ENCODE assay signal across 19 cellular contexts in the genomic region with DNA sequence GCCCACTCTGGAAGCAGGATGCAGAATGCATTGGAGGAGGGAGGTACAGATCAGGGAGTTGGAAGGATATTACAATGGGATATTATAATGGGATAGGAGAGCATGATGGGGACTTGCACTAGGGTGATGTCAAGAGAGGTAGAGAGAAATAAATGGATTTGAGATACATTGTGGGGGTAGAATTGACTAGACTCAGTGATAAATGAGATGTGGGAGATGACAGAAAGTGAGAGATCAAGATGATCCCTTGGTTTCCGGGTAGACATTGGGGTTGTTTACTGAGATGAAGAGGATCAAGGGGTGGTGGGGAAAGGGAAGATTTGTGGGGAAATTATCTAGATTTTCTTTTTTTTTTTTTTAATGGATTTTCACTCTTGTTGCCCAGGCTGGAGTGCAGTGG. TPM values are rescaled to one million over a fixed set of nuclear protein-coding genes. Genes with fewer than 3 reads are reported as not detected.
DNase-seq lines count a peak whose midpoint lies in the region; ATAC-seq and TF ChIP-seq lines count a peak whose summit lies in the region.
"Had no signal": no experiment of that assay in that cellular context is flagged by ENCODE, and none has a peak within 500 bp of the region (broad histone marks: within the 10 kb centered on the region; RNA-seq: fewer than 3 reads in every experiment).

No MANE protein-coding gene starts in this region.

- no peaks in the 10 kb centered on the region for H3K9me3 Mint-ChIP-seq in activated CD4-positive, alpha-beta T cell treated with anti-CD3 and anti-CD28 coated beads, Interleukin-2, amount 10 ng/mL, durations not matched to agents 24 days and 14 days
- H3K9me3 Mint-ChIP-seq in T-cell = peaks cover 4 to 8% (median 8%) of the 10 kb centered on the region in 3 donors
- H3K9me3 Mint-ChIP-seq in effector memory CD8-positive, alpha-beta T cell = peaks cover 0 to 7% of the 10 kb centered on the region in 2 donors

- peaks cover 9% of the 10 kb centered on the region; the same call in 1 of the 2 replicates for H3K9me3 ChIP-seq in DOHH2 (ENCODE audit: control insufficient read depth, insufficient read depth, low read length)
- H3K9me3 ChIP-seq: colonic mucosa, left lung had no signal

- H3K36me3 Mint-ChIP-seq in activated CD4-positive, alpha-beta T cell treated with anti-CD3 and anti-CD28 coated beads, Interleukin-2, amount 10 ng/mL, durations not matched to agents 24 days and 14 days (ENCODE audit: low read depth) = peaks cover 1% of the 10 kb centered on the region
- peaks cover 8% of the 10 kb centered on the region for H3K36me3 Mint-ChIP-seq in T-cell
- no peaks in the 10 kb centered on the region for H3K36me3 Mint-ChIP-seq in effector memory CD8-positive, alpha-beta T cell (ENCODE audit: insufficient read depth)

- CTCF ChIA-PET in T-cell (lab: Charles Lee) = no interaction called here

- H3K4me3 Mint-ChIP-seq in activated CD4-positive, alpha-beta T cell treated with anti-CD3 and anti-CD28 coated beads, Interleukin-2, amount 10 ng/mL, durations not matched to agents 24 days and 14 days = peak overlapping the region; percentile 81
- peak overlapping the region; percentile 73 to 79 (median 75) for H3K4me3 Mint-ChIP-seq in T-cell
- peak overlapping the region; percentile 69 to 81 for H3K4me3 Mint-ChIP-seq in effector memory CD8-positive, alpha-beta T cell

- ATAC-seq in T-cell (replicated peaks in 1 of 4) (peak in 1 of 4 experiments; percentile 7), HG02798 (IDR thresholded peaks at IDR 0.05; ENCODE audit: poor library complexity, unreplicated experiment) (no peak)
- no peak for ATAC-seq in effector memory CD8-positive, alpha-beta T cell (replicated peaks)
- ATAC-seq: left lung had no signal

- no peak for TF ChIP-seq CTCF in DOHH2 (IDR thresholded peaks at IDR 0.05; ENCODE audit: low read depth, low read length, poor library complexity, severe bottlenecking)

- no peaks in the 10 kb centered on the region for H3F3A ChIP-seq in DOHH2 (ENCODE audit: control insufficient read depth, insufficient read depth)

- no peaks in the 10 kb centered on the region for H3K27me3 ChIP-seq in DOHH2 (ENCODE audit: control insufficient read depth, low read length)
- H3K27me3 ChIP-seq: colonic mucosa, left lung, SJCRH30 had no signal

- H3K36me3 ChIP-seq in DOHH2 (ENCODE audit: control insufficient read depth, low read length) = peaks cover 13% of the 10 kb centered on the region
- H3K36me3 ChIP-seq: colonic mucosa, left lung, SJCRH30 had no signal

- peaks cover 32% of the 10 kb centered on the region for H3K4me1 Mint-ChIP-seq in activated CD4-positive, alpha-beta T cell treated with anti-CD3 and anti-CD28 coated beads, Interleukin-2, amount 10 ng/mL, durations not matched to agents 24 days and 14 days
- H3K4me1 Mint-ChIP-seq in T-cell = peaks cover 23 to 38% (median 27%) of the 10 kb centered on the region in 3 donors
- peaks cover 18 to 25% of the 10 kb centered on the region in 2 donors for H3K4me1 Mint-ChIP-seq in effector memory CD8-positive, alpha-beta T cell (ENCODE audit: low read depth in 2 of 2)

- no peaks in the 10 kb centered on the region for H4K20me1 ChIP-seq in DOHH2 (ENCODE audit: control insufficient read depth, insufficient read depth, low read depth, low read length)

- no peak overlapping the region for H3K4me3 ChIP-seq in DOHH2 (ENCODE audit: low read length)
- H3K4me3 ChIP-seq: colonic mucosa, left lung, SJCRH30 had no signal

- H3K4me2 ChIP-seq in DOHH2 (ENCODE audit: low read length) = peak overlapping the region; percentile 1; the same call in 1 of the 2 replicates

- H3K27me3 Mint-ChIP-seq in activated CD4-positive, alpha-beta T cell treated with anti-CD3 and anti-CD28 coated beads, Interleukin-2, amount 10 ng/mL, durations not matched to agents 24 days and 14 days = no peaks in the 10 kb centered on the region
- no peaks in the 10 kb centered on the region for H3K27me3 Mint-ChIP-seq in T-cell
- no peaks in the 10 kb centered on the region for H3K27me3 Mint-ChIP-seq in effector memory CD8-positive, alpha-beta T cell

- H3K9me2 ChIP-seq in DOHH2 (replicated peaks; ENCODE audit: control insufficient read depth, low read length) = no peaks in the 10 kb centered on the region

- H3K27ac Mint-ChIP-seq in activated CD4-positive, alpha-beta T cell treated with anti-CD3 and anti-CD28 coated beads, Interleukin-2, amount 10 ng/mL, durations not matched to agents 24 days and 14 days = peak overlapping the region; percentile 95
- H3K27ac Mint-ChIP-seq in T-cell = peak overlapping the region; percentile 90 to 98
- peak overlapping the region; percentile 78 to 96 for H3K27ac Mint-ChIP-seq in effector memory CD8-positive, alpha-beta T cell

- no peak for DNase-seq in activated CD4-positive, alpha-beta T cell treated with anti-CD3 and anti-CD28 coated beads, Interleukin-2, amount 10 ng/mL, durations not matched to agents 24 days and 14 days
- no peak for DNase-seq in activated CD4-positive, alpha-beta T cell treated with anti-CD3 and anti-CD28 coated beads for 48 hours
- DNase-seq in T-cell (no peak), pons (ENCODE audit: low spot score) (no peak), NCI-H526 (lab: John Stamatoyannopoulos, UW) (no peak)
- no peak for DNase-seq in effector memory CD8-positive, alpha-beta T cell
- DNase-seq: activated effector memory CD4-positive, alpha-beta T cell treated with Interleukin-2 at 50 U/mL for 16 hours; colonic mucosa; EL; left lung; NCI-H2029 treated with DMSO at 0.1 percent for 48 hours; NCI-H446 treated with DMSO at 0.1 percent for 48 hours; SJCRH30; T-helper 9 cell; trophoblast cell had no signal

- POLR2A ChIA-PET in T-cell (lab: Charles Lee) = interaction anchor here in 1 of 2 donors (1.3 kb wide), 1 partner anchor 10 kb away, joined by 4 read pairs; no protein-coding TSS in a partner anchor

- H3K79me2 ChIP-seq in DOHH2 (ENCODE audit: control insufficient read depth, low read length) = peaks cover 5% of the 10 kb centered on the region; the same call in 1 of the 2 replicates

- peaks cover 54% of the 10 kb centered on the region for H3K4me1 ChIP-seq in DOHH2 (ENCODE audit: control insufficient read depth, low read length)
- H3K4me1 ChIP-seq: colonic mucosa, SJCRH30 had no signal

- intact Hi-C loops in activated CD4-positive, alpha-beta T cell treated with anti-CD3 and anti-CD28 coated beads, Interleukin-2, amount 10 ng/mL, durations not matched to agents 24 days and 14 days (cut with micrococcal nuclease) = loop anchor here (1.0 to 10.0 kb wide), 5 partner anchors 49 to 1042 kb away; a partner anchor contains a TSS

- no peak overlapping the region for H3K27ac ChIP-seq in DOHH2 (ENCODE audit: low read depth, low read length)
- H3K27ac ChIP-seq: colonic mucosa, left lung, SJCRH30 had no signal

RNA-seq across cellular contexts. Expression of a gene that starts 42.7 kb away (rescaled TPM):
- not detected in 2 replicates for total RNA-seq in activated CD4-positive, alpha-beta T cell treated with anti-CD3 and anti-CD28 coated beads, Interleukin-2, amount 10 ng/mL, durations not matched to agents 24 days and 14 days
- total RNA-seq in T-cell = under 1 TPM in 1 of 5 donors, not detected in 4; 0.98 TPM
- total RNA-seq: A172, frontal cortex, left lung, SJCRH30 had no signal
